In the genomic region with DNA sequence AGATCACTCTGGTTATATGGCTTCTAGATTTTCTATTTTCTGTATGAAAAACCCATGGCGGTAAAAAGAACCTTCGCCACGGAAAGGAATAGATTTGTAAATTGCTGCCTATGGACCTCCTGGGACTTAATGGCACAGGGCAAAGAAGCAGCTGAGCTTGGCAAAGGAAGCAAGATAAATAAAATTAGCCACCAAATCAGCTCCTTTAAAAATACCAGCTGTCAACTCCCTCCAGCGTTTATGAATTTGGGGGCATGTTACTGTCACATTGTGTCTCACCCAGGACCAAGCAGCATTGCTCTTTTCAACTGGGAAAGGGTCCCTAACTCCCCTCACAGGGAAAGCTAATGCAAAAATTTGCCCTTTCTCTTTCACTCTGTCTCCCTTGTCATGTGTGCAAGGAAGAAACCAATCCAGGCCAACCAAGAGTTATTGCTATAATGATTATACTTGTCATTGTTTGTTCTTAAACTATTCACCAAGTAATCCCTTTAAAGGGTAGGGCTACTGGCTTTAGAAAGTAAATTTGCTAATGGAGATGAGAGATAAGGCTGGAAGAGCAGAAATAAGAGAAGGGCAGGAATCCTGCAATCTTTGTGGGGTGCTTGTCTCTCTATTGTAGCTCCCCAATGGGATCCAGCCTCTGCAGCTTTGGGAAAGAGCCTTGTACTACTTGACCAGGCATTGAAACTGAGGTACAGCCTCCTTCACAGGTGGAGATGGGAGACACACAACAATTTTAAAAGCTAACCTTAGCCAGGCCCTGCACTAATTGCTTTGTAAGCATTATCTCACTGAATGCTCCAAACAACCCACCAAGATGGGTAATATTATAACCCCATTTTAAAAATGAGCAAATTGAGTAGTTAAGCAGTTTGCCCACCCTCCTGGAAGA, we compare ENCODE assay signal across 16 cellular contexts.
DNase-seq lines count a peak whose midpoint lies in the region; ATAC-seq and TF ChIP-seq lines count a peak whose summit lies in the region.
"Had no signal": no experiment of that assay in that cellular context is flagged by ENCODE, and none has a peak within 500 bp of the region (broad histone marks: within the 10 kb centered on the region; RNA-seq: fewer than 3 reads in every experiment).

No MANE protein-coding gene starts in this region.

- H3K9me3 ChIP-seq in BLaER1 (no peaks in the 10 kb centered on the region), left ventricle myocardium inferior (replicated peaks) (no peaks in the 10 kb centered on the region)
- H3K9me3 ChIP-seq: left lung, ovary had no signal

- DNase-seq in NCI-H82 treated with DMSO at 0.1 percent for 48 hours (lab: John Stamatoyannopoulos, UW; ENCODE audit: unreplicated experiment) = peak; percentile 24
- no peak for DNase-seq in left ventricle myocardium inferior
- DNase-seq in NCI-H526 treated with DMSO at 0.1 percent for 48 hours (lab: John Stamatoyannopoulos, UW) = no peak
- DNase-seq in NCI-H345 (lab: John Stamatoyannopoulos, UW) = no peak
- DNase-seq in activated CD8-positive, alpha-beta memory T cell treated with anti-CD3 and anti-CD28 coated beads for 24 hours = no peak
- no peak for DNase-seq in DMS114 treated with DMSO at 0.1 percent for 48 hours (lab: John Stamatoyannopoulos, UW; ENCODE audit: unreplicated experiment)
- DNase-seq: activated effector memory CD4-positive, alpha-beta T cell treated with Interleukin-2 at 50 U/mL for 16 hours; GF-D8; left lung; ovary; stimulated activated CD4-positive, alpha-beta T cell treated with anti-CD3 and anti-CD28 coated beads, Interleukin-2, amount 100 ng/mL, for 24 hours had no signal

- peaks cover 33% of the 10 kb centered on the region for H3K4me1 ChIP-seq in BLaER1
- H3K4me1 ChIP-seq in left ventricle myocardium inferior = peaks cover 36% of the 10 kb centered on the region

- no peak overlapping the region for H3K9ac ChIP-seq in BLaER1

- H3K4me2 ChIP-seq in BLaER1 = peak overlapping the region; percentile 65

- H3K27me3 ChIP-seq in BLaER1 = no peaks in the 10 kb centered on the region
- no peaks in the 10 kb centered on the region for H3K27me3 ChIP-seq in left ventricle myocardium inferior (ENCODE audit: low read depth)
- H3K27me3 ChIP-seq: cardiac muscle cell, left lung, ovary had no signal

- intact Hi-C loops in left ventricle myocardium inferior (cut with micrococcal nuclease) = no loop called here

- no peak for TF ChIP-seq CTCF in left ventricle myocardium inferior (IDR thresholded peaks at IDR 0.05; ENCODE audit: borderline replicate concordance)

- peak; percentile 1 for ATAC-seq in GM19395 (IDR thresholded peaks at IDR 0.05; ENCODE audit: unreplicated experiment)
- ATAC-seq: esophagus mucosa, GM12878, left lung had no signal

- H3K36me3 ChIP-seq in BLaER1 = no peaks in the 10 kb centered on the region
- no peaks in the 10 kb centered on the region for H3K36me3 ChIP-seq in left ventricle myocardium inferior
- H3K36me3 ChIP-seq: cardiac muscle cell, left lung, ovary had no signal

- H3K4me3 ChIP-seq in BLaER1 = no peak overlapping the region
- H3K4me3 ChIP-seq in left ventricle myocardium inferior = no peak overlapping the region
- H3K4me3 ChIP-seq: cardiac muscle cell, GM12878, left lung, ovary had no signal

- H4K20me1 ChIP-seq in BLaER1 = no peaks in the 10 kb centered on the region

- no peak overlapping the region for H3K27ac ChIP-seq in BLaER1
- peak overlapping the region; percentile 78 for H3K27ac ChIP-seq in left ventricle myocardium inferior (replicated peaks)
- H3K27ac ChIP-seq: cardiac muscle cell, left lung, ovary had no signal
